Comparison of ENCODE assay signal across 8 cellular contexts in the genomic region with DNA sequence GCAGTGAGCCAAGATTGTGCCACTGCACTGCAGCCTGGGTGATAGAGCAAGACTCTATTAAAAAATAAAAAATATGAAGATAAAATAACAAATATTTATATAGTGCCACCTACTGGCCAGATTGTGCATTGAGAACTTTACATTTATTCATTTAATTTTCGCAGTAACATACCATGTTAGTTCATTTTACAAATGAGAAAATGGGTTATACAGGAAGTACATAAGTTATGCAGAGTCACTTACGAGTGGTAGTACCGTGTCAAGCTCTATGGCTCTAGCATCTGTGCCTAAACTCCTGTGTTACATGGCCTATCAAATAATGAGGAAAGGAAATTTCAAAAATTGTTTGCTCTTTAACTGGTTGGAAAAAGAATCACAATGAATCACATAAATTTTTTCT. TPM values are rescaled to one million over a fixed set of nuclear protein-coding genes. Genes with fewer than 3 reads are reported as not detected.
DNase-seq lines count a peak whose midpoint lies in the region; ATAC-seq and TF ChIP-seq lines count a peak whose summit lies in the region.

No MANE protein-coding gene starts in this region.

- no peaks in the 10 kb centered on the region for H3K9me2 ChIP-seq in Karpas-422 (replicated peaks; ENCODE audit: insufficient read depth, low read length)

- DNase-seq in NCI-H2171 treated with DMSO at 0.1 percent for 48 hours (lab: John Stamatoyannopoulos, UW) (peak; percentile 25), NCI-H2171 (lab: John Stamatoyannopoulos, UW) (no peak), Karpas-422 (peak; percentile 76), brain microvascular endothelial cell (peak; percentile 18), mucosa of descending colon (peak in 1 of 3 donors; percentile 36), BE2C (no peak), HuH-7.5 (ENCODE audit: low spot score) (no peak)
- DNase-seq in stimulated activated CD4-positive, alpha-beta T cell treated with anti-CD3 and anti-CD28 coated beads, Interleukin-1b, Interleukin-23, amount 100 ng/mL, for 48 hours: no peak

- H3K9me3 ChIP-seq in Karpas-422 (ENCODE audit: low read length) (no peaks in the 10 kb centered on the region), mucosa of descending colon (no peaks in the 10 kb centered on the region), BE2C (no peaks in the 10 kb centered on the region)

- peak; percentile 3 for ATAC-seq in mucosa of descending colon

- TF ChIP-seq CTCF in brain microvascular endothelial cell (IDR thresholded peaks at IDR 0.05; ENCODE audit: low read depth, low read length, missing control alignments) (peak; percentile 40), mucosa of descending colon (IDR thresholded peaks at IDR 0.05) (peak; percentile 25), BE2C (IDR thresholded peaks at IDR 0.05; ENCODE audit: low read depth, low read length) (no peak)

- no peaks in the 10 kb centered on the region for H3K27me3 ChIP-seq in Karpas-422 (ENCODE audit: low read length)
- no peaks in the 10 kb centered on the region for H3K27me3 ChIP-seq in brain microvascular endothelial cell (replicated peaks)
- H3K27me3 ChIP-seq in BE2C: no peaks in the 10 kb centered on the region

- in situ Hi-C loops in brain microvascular endothelial cell (cut with HindIII; ENCODE audit: low pct_ligation_motif_present, low sequenced_read_pairs): no loop called here

- no peak overlapping the region for H3K9ac ChIP-seq in Karpas-422 (ENCODE audit: low read length)

- intact Hi-C loops in mucosa of descending colon (cut with DNase I, micrococcal nuclease): no loop called here

- H3K27ac ChIP-seq in Karpas-422 (ENCODE audit: low read length): no peak overlapping the region
- no peak overlapping the region for H3K27ac ChIP-seq in brain microvascular endothelial cell

- H3K4me3 ChIP-seq in Karpas-422 (ENCODE audit: low read length): no peak overlapping the region
- H3K4me3 ChIP-seq in brain microvascular endothelial cell (ENCODE audit: low read depth, low read length): no peak overlapping the region
- H3K4me3 ChIP-seq in mucosa of descending colon: no peak overlapping the region
- H3K4me3 ChIP-seq in BE2C (ENCODE audit: low read depth, low read length): no peak overlapping the region

- H3K4me1 ChIP-seq in Karpas-422 (ENCODE audit: low read length) (no peaks in the 10 kb centered on the region), mucosa of descending colon (ENCODE audit: low read depth) (peaks cover 16% of the 10 kb centered on the region), BE2C (no peaks in the 10 kb centered on the region)

- H3K36me3 ChIP-seq in Karpas-422 (ENCODE audit: insufficient read depth, low read length) (peaks cover 49% of the 10 kb centered on the region), brain microvascular endothelial cell (replicated peaks) (peaks cover 38% of the 10 kb centered on the region), mucosa of descending colon (ENCODE audit: low read depth) (no peaks in the 10 kb centered on the region), BE2C (peaks cover 25% of the 10 kb centered on the region)

- no peak overlapping the region for H2AFZ ChIP-seq in Karpas-422 (ENCODE audit: low read length)

- peaks cover 8% of the 10 kb centered on the region; the same call in 1 of the 2 replicates for H3K79me2 ChIP-seq in Karpas-422 (ENCODE audit: low read length)

- no peak overlapping the region for H3K4me2 ChIP-seq in Karpas-422 (ENCODE audit: low read depth, low read length, poor library complexity, severe bottlenecking)

- no peaks in the 10 kb centered on the region for H4K20me1 ChIP-seq in Karpas-422 (ENCODE audit: insufficient read depth, low read depth, low read length)

RNA-seq across cellular contexts. Expression of a gene that starts 27.9 kb away (rescaled TPM):
- total RNA-seq in Karpas-422 (2014; rRNA removed; shearing (Covaris generic); ENCODE audit: low replicate concordance): 30.5 and 40.4 TPM in 2 replicates
- 10 to 100 TPM; 25.7 to 42.5 (median 32.9) TPM for total RNA-seq in mucosa of descending colon
- polyA plus RNA-seq in BE2C (2012; ENCODE audit: insufficient read depth, insufficient read length, low read depth): 4.9 TPM

Comparison
In these comparisons a context has a peak if more than half of its experiments do, and no peak if none do; other contexts are left out.
1. DNase-seq: peak in NCI-H2171 treated with DMSO at 0.1 percent for 48 hours (single experiment), Karpas-422 (single experiment) and brain microvascular endothelial cell (single experiment); none in NCI-H2171 (single experiment), BE2C (single experiment), HuH-7.5 (single experiment) and stimulated activated CD4-positive, alpha-beta T cell treated with anti-CD3 and anti-CD28 coated beads, Interleukin-1b, Interleukin-23, amount 100 ng/mL, for 48 hours (single experiment).